ENCODE assay signal across 27 cellular contexts in the genomic region with DNA sequence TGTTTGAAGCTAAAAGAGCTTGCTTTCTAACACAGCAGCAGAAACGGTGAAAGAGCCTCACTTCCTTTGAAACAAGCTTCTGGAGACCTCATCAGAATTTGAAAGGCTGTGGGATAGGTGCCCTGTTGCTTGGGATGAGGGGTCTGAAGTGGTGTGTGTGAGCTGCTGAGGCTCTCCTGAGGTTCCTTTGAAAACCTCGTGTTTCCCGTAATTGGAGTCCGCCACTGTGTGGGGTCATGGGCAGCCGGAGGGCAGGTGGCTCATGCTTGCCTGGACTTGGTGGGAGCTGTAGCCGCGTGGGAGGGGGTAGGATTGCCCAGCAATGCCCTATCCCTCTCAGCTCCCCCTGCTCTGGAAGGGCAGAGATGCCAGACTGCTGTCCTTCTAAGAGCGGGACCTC. TPM values are rescaled to one million over a fixed set of nuclear protein-coding genes. Genes with fewer than 3 reads are reported as not detected.
DNase-seq lines count a peak whose midpoint lies in the region; ATAC-seq and TF ChIP-seq lines count a peak whose summit lies in the region.
"Had no signal": no experiment of that assay in that cellular context is flagged by ENCODE, and none has a peak within 500 bp of the region (broad histone marks: within the 10 kb centered on the region; RNA-seq: fewer than 3 reads in every experiment).

No MANE protein-coding gene starts in this region.

- no peak overlapping the region for H2BK5ac ChIP-seq in IMR-90 (ENCODE audit: low read depth, low read length, poor library complexity, severe bottlenecking)

- H3K4ac ChIP-seq in IMR-90 (ENCODE audit: low read depth, low read length), result no peak overlapping the region

- dilution Hi-C loops in IMR-90 (cut with HindIII; ENCODE audit: low sequenced_read_pairs, unreplicated experiment), result no loop called here

- WGBS in IMR-90 (ENCODE audit: extremely low coverage in 2 of 2, insufficient read length in 1 of 2), 2 experiments, result 0% methylated on average over 1 of the region's 8 CpGs; no CpG with 5 or more reads in 1 of the 2 experiments

- H2AK9ac ChIP-seq in IMR-90 (replicated peaks; ENCODE audit: low read depth, low read length, poor library complexity), result peak overlapping the region; percentile 48

- TF ChIP-seq RAD21 in IMR-90 (IDR thresholded peaks at IDR 0.05; ENCODE audit: low read length), result no peak

- H3K36me3 ChIP-seq in GM23338 (ENCODE audit: insufficient read depth), result no peaks in the 10 kb centered on the region
- 0 out of 2 replicates have a peak, but pooled peaks cover 2% of the 10 kb centered on the region for H3K36me3 ChIP-seq in IMR-90 (ENCODE audit: control insufficient read depth, insufficient read depth, low read length)
- no peaks in the 10 kb centered on the region for H3K36me3 ChIP-seq in neural progenitor cell
- H3K36me3 ChIP-seq: heart right ventricle, left lung, MG63, prostate gland, right lobe of liver, tibial artery, vagina had no signal

- no peak overlapping the region for H3K23ac ChIP-seq in IMR-90 (ENCODE audit: low read depth, low read length)

- H3K79me1 ChIP-seq in IMR-90 (ENCODE audit: low read depth in 1 of 2, low read length in 2 of 2), result peaks cover 38 to 85% of the 10 kb centered on the region in 2 experiments

- H2BK15ac ChIP-seq in IMR-90 (ENCODE audit: low read depth, low read length), result no peak overlapping the region

- H3K79me2 ChIP-seq in GM23338 (replicated peaks; ENCODE audit: insufficient read depth) (peaks cover 65% of the 10 kb centered on the region), neural progenitor cell (ENCODE audit: low read depth) (no peaks in the 10 kb centered on the region)

- H3K4me1 Mint-ChIP-seq in GM23338 (peaks cover 75% of the 10 kb centered on the region), neural progenitor cell (peaks cover 35% of the 10 kb centered on the region)
- H3K4me1 Mint-ChIP-seq: activated CD4-positive, alpha-beta T cell treated with anti-CD3 and anti-CD28 coated beads for 36 hours had no signal

- no peak overlapping the region for H4K5ac ChIP-seq in IMR-90 (ENCODE audit: low read depth, low read length)

- H3K4me3 Mint-ChIP-seq in GM23338, result peak overlapping the region; percentile 66
- no peak overlapping the region for H3K4me3 Mint-ChIP-seq in neural progenitor cell
- H3K4me3 Mint-ChIP-seq: activated CD4-positive, alpha-beta T cell treated with anti-CD3 and anti-CD28 coated beads for 36 hours; activated naive CD8-positive, alpha-beta T cell; HFFc6; T-helper 2 cell treated with Interferon-gamma antibody and Interleukin-4, amounts not matched to agents 5 μg/mL and 100 μg/mL, for 36 hours had no signal

- H3K9me3 ChIP-seq in IMR-90 (ENCODE audit: control insufficient read depth, insufficient read depth, low read length) (no peaks in the 10 kb centered on the region), neural progenitor cell (ENCODE audit: low read depth) (no peaks in the 10 kb centered on the region)
- H3K9me3 ChIP-seq: heart right ventricle, left lung, MG63, prostate gland, right lobe of liver, tibial artery, vagina had no signal

- no peak overlapping the region for H3K18ac ChIP-seq in IMR-90 (ENCODE audit: low read depth, low read length)

- TF ChIP-seq POLR2A in IMR-90 (IDR thresholded peaks at IDR 0.05; ENCODE audit: low read depth, low read length), result no peak

- peaks cover 12% of the 10 kb centered on the region; the same call in 1 of the 2 replicates for H3F3A ChIP-seq in GM23338 (replicated peaks; ENCODE audit: low read depth)
- H3F3A ChIP-seq in neural progenitor cell (ENCODE audit: low read depth), result peaks cover 28% of the 10 kb centered on the region

- no peak overlapping the region for H2AFZ ChIP-seq in GM23338
- H2AFZ ChIP-seq in IMR-90 (replicated peaks; ENCODE audit: low read length, poor library complexity), result peak overlapping the region; percentile 27
- peak overlapping the region; percentile 67 for H2AFZ ChIP-seq in neural progenitor cell (replicated peaks)

- H3K36me3 Mint-ChIP-seq in GM23338 (ENCODE audit: low read depth) (peaks cover 2% of the 10 kb centered on the region; the same call in 1 of the 3 replicates), neural progenitor cell (no peaks in the 10 kb centered on the region)
- H3K36me3 Mint-ChIP-seq: activated naive CD8-positive, alpha-beta T cell had no signal

- H3K27me3 Mint-ChIP-seq in GM23338 (ENCODE audit: insufficient read depth, low read depth, poor library complexity) (peaks cover 15% of the 10 kb centered on the region), neural progenitor cell (ENCODE audit: insufficient read depth, low read depth) (peaks cover 3% of the 10 kb centered on the region)
- H3K27me3 Mint-ChIP-seq: activated naive CD8-positive, alpha-beta T cell had no signal

- H3K9me1 ChIP-seq in IMR-90 (ENCODE audit: insufficient read depth, low read length), result peaks cover 22% of the 10 kb centered on the region

- H3K4me2 ChIP-seq in GM23338 (peak overlapping the region; percentile 65), IMR-90 (ENCODE audit: low read depth, low read length) (no peak overlapping the region), neural progenitor cell (peak overlapping the region; percentile 42)

- no TSS peak for BruUV-seq in IMR-90 (replicated peaks; lab: Mats Ljungman, UMichigan)

- in situ Hi-C loops in IMR-90 (cut with MboI; ENCODE audit: low sequenced_read_pairs), result no loop called here

- no peaks in the 10 kb centered on the region for H3K9me3 Mint-ChIP-seq in GM23338
- no peaks in the 10 kb centered on the region for H3K9me3 Mint-ChIP-seq in neural progenitor cell
- H3K9me3 Mint-ChIP-seq: HFFc6; T-helper 2 cell treated with Interferon-gamma antibody and Interleukin-4, amounts not matched to agents 5 μg/mL and 100 μg/mL, for 36 hours had no signal

- intact Hi-C loops in IMR-90 (cut with micrococcal nuclease), result no loop called here
- intact Hi-C loops in Right ventricle myocardium superior (cut with DNase I), result no loop called here

- no peak overlapping the region for H3K9ac ChIP-seq in IMR-90 (ENCODE audit: low read depth, low read length)
- H3K9ac ChIP-seq in neural progenitor cell, result no peak overlapping the region

- H3K27ac ChIP-seq in GM23338 (ENCODE audit: low read depth), result peak overlapping the region; percentile 97
- H3K27ac ChIP-seq in IMR-90 (ENCODE audit: insufficient read depth, low read length), result no peak overlapping the region
- no peak overlapping the region for H3K27ac ChIP-seq in neural progenitor cell
- H3K27ac ChIP-seq: heart right ventricle, left lung, prostate gland, right lobe of liver, tibial artery, vagina had no signal

- H3K4me1 ChIP-seq in GM23338 (ENCODE audit: insufficient read depth) (peaks cover 44% of the 10 kb centered on the region), IMR-90 (ENCODE audit: control insufficient read depth, insufficient read depth, low read length) (peaks cover 8% of the 10 kb centered on the region), neural progenitor cell (peaks cover 38% of the 10 kb centered on the region)
- H3K4me1 ChIP-seq: left lung, prostate gland had no signal

- H2BK120ac ChIP-seq in IMR-90 (ENCODE audit: low read depth, low read length), result no peak overlapping the region

- H3K27me3 ChIP-seq in GM23338 (ENCODE audit: insufficient read depth) (no peaks in the 10 kb centered on the region), IMR-90 (ENCODE audit: control insufficient read depth, insufficient read depth, low read length) (no peaks in the 10 kb centered on the region), neural progenitor cell (no peaks in the 10 kb centered on the region)
- H3K27me3 ChIP-seq: heart right ventricle, left lung, MG63, right lobe of liver, tibial artery, vagina had no signal

- H2BK20ac ChIP-seq in IMR-90 (ENCODE audit: low read depth, low read length), result no peak overlapping the region

- no peak overlapping the region for H3K56ac ChIP-seq in IMR-90 (ENCODE audit: extremely low read depth, insufficient read depth, low read length)

- CTCF ChIA-PET in IMR-90 (lab: Yijun Ruan, JAX), result no interaction called here

- H4K20me1 ChIP-seq in GM23338 (replicated peaks; ENCODE audit: insufficient read depth) (no peaks in the 10 kb centered on the region), IMR-90 (ENCODE audit: insufficient read depth, low read length) (peaks cover 68% of the 10 kb centered on the region), neural progenitor cell (ENCODE audit: low read depth) (no peaks in the 10 kb centered on the region)

- ATAC-seq in GM23338, result peak; percentile 91
- no peak for ATAC-seq in IMR-90 (ENCODE audit: low read depth)
- ATAC-seq in Right ventricle myocardium superior (ENCODE audit: poor library complexity), result no peak
- ATAC-seq: activated CD4-positive, alpha-beta T cell treated with anti-CD3 and anti-CD28 coated beads for 36 hours; heart right ventricle; right lobe of liver had no signal

- H3K4me3 ChIP-seq in GM23338 (peak overlapping the region; percentile 43), IMR-90 (ENCODE audit: insufficient read depth, low read depth, low read length) (no peak overlapping the region), neural progenitor cell (no peak overlapping the region)
- H3K4me3 ChIP-seq: heart right ventricle, left lung, MG63, prostate gland, right lobe of liver, tibial artery, vagina had no signal

- TF ChIP-seq CTCF in GM23338 (conservative IDR thresholded peaks at IDR 0.05; ENCODE audit: low read depth in 2 of 2) (no peak), IMR-90 (conservative IDR thresholded peaks at IDR 0.05; ENCODE audit: low read depth, low read length) (no peak), neural progenitor cell (IDR thresholded peaks at IDR 0.05) (no peak), GM10266 (IDR thresholded peaks at IDR 0.05; ENCODE audit: control insufficient read depth, insufficient read depth, low read depth, missing control alignments) (no peak)

- H4K91ac ChIP-seq in IMR-90 (ENCODE audit: insufficient read depth, low read depth, low read length), result no peak overlapping the region

- H3K14ac ChIP-seq in IMR-90 (replicated peaks; ENCODE audit: low read depth, low read length), result no peak overlapping the region

- no peak overlapping the region for H4K8ac ChIP-seq in IMR-90 (ENCODE audit: low read depth in 2 of 2, low read length in 2 of 2)

- H3K27ac Mint-ChIP-seq in GM23338 (peak overlapping the region; percentile 97), neural progenitor cell (no peak overlapping the region)
- H3K27ac Mint-ChIP-seq: activated CD4-positive, alpha-beta T cell treated with anti-CD3 and anti-CD28 coated beads for 36 hours; activated naive CD8-positive, alpha-beta T cell; HFFc6; T-helper 2 cell treated with Interferon-gamma antibody and Interleukin-4, amounts not matched to agents 5 μg/mL and 100 μg/mL, for 36 hours had no signal

- DNase-seq in GM23338 (ENCODE audit: low spot score) (peak; percentile 79), IMR-90 (no peak), iPS DF 19.7 (ENCODE audit: low read depth, low spot score) (peak; percentile 67), neural progenitor cell (ENCODE audit: low spot score) (no peak), GM10266 (ENCODE audit: extremely low spot score) (no peak), Right ventricle myocardium superior (no peak)
- no peak for DNase-seq in activated CD4-positive, alpha-beta T cell treated with anti-CD3 and anti-CD28 coated beads, Interleukin-2, amount 50 U/mL, for 1 hour
- DNase-seq: activated CD4-positive, alpha-beta T cell treated with anti-CD3 and anti-CD28 coated beads for 36 hours; activated T-cell treated with anti-CD3 and anti-CD28 coated beads for 4 hours; heart right ventricle; HFFc6; KBM-7; left lung; MG63; NCI-H1105; NCI-H187 treated with DMSO at 0.1 percent for 48 hours; NCI-H2227 treated with DMSO at 0.1 percent for 48 hours; NCI-H526; nucleus accumbens; right lobe of liver; SHP77; stimulated activated CD4-positive, alpha-beta T cell treated with anti-CD3 and anti-CD28 coated beads, Interleukin-4, amount 100 ng/mL, for 1 hour; tibial artery had no signal

- POLR2A ChIA-PET in IMR-90 (lab: Charles Lee; ENCODE audit: unreplicated experiment), result no interaction called here

- H2AK5ac ChIP-seq in IMR-90 (ENCODE audit: low read depth, low read length), result no peak overlapping the region; the same call in 1 of the 2 replicates

- no peaks in the 10 kb centered on the region for H3K9me2 ChIP-seq in GM23338 (ENCODE audit: insufficient read depth)

RNA-seq across cellular contexts. Expression of a gene that starts 34.4 kb away (rescaled TPM):
- 8.8 and 12.4 TPM in 2 replicates for total RNA-seq in GM23338 (2014; rRNA removed; shearing (Covaris generic))
- polyA plus RNA-seq in GM23338 (2016; fragmentation: Nextera tagmentation; extraction: Ambion mirVana) (2.6 and 3.4 TPM in 2 replicates), IMR-90 (2012; rRNA removed) (4.4 and 4.7 TPM in 2 replicates)
- total RNA-seq in IMR-90 (2012; rRNA removed) (4.7 and 5.7 TPM in 2 replicates), neural progenitor cell (ENCODE audit: low replicate concordance) (2.8 and 3.7 TPM in 2 replicates), Right ventricle myocardium superior (3.3 TPM)
- polyA plus RNA-seq in IMR-90 (2012; cell fraction: cytosol; rRNA removed), result 2.2 and 5.2 TPM in 2 replicates
- polyA plus RNA-seq in IMR-90 (2012; cell fraction: nucleus; rRNA removed; ENCODE audit: low replicate concordance), result 3.2 and 7.3 TPM in 2 replicates

Comparison
In these comparisons a context has a peak if more than half of its experiments do, and no peak if none do; other contexts are left out.
1. DNase-seq: peak in GM23338 (single experiment) and iPS DF 19.7 (single experiment); none in IMR-90 (single experiment), neural progenitor cell (single experiment), activated CD4-positive, alpha-beta T cell treated with anti-CD3 and anti-CD28 coated beads, Interleukin-2, amount 50 U/mL, for 1 hour (single experiment), GM10266 (single experiment) and Right ventricle myocardium superior (single experiment).